Comparison of ENCODE assay signal across 30 cellular contexts in the genomic region with DNA sequence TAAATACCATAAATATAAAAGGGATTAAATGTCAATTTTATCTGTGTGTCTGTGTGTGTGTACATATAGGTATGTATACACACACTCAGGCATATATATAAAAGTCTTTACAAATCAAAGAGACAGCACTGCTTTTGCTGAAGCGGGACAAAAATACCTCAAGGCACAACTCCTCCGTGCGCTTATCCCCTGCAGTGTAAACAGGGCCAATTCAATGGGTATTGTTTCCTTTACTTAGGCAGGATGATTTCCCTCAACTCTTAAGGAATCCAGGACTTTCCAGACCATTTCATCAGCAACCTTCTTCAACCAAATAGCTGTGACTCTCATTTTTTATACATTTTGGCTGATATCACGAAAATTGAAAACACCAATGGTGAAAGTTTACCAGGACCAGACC.
"Had no signal": no experiment of that assay in that cellular context is flagged by ENCODE, and none has a peak within 500 bp of the region (broad histone marks: within the 10 kb centered on the region; RNA-seq: fewer than 3 reads in every experiment).

No MANE protein-coding gene starts in this region.

- H3K36me3 Mint-ChIP-seq: activated naive CD8-positive, alpha-beta T cell treated with anti-CD3 and anti-CD28 coated beads for 36 hours had no signal

- H3K4me2 ChIP-seq: PC-9 had no signal

- H3K4me3 ChIP-seq: K562, PC-9 had no signal

- DNase-seq: activated CD4-positive, alpha-beta T cell treated with anti-CD3 and anti-CD28 coated beads, Interleukin-2, amount 10 ng/mL, durations not matched to agents 24 days and 14 days; activated CD4-positive, alpha-beta T cell treated with anti-CD3 and anti-CD28 coated beads, Interleukin-2, amount 50 U/mL, for 4 hours; activated CD8-positive, alpha-beta T cell treated with anti-CD3 and anti-CD28 coated beads for 36 hours; activated effector memory CD4-positive, alpha-beta T cell treated with anti-CD3 and anti-CD28 coated beads, Interleukin-2, amount 50 U/mL, for 16 hours; activated naive CD4-positive, alpha-beta T cell; activated naive CD4-positive, alpha-beta T cell treated with anti-CD3 and anti-CD28 coated beads, Interleukin-2, amount 50 U/mL, for 16 hours; activated naive CD8-positive, alpha-beta T cell treated with anti-CD3 and anti-CD28 coated beads for 36 hours; activated T-cell treated with anti-CD3 and anti-CD28 coated beads, Interleukin-2, amount 50 U/mL, for 1 hour; activated T-cell treated with anti-CD3 and anti-CD28 coated beads, Interleukin-2, amount 50 U/mL, for 72 hours; amniotic stem cell; aorta; NCI-H1092 treated with DMSO at 0.1 percent for 48 hours; NCI-H1417; NCI-H146; NCI-H187; NCI-H2081; NCI-H226; NCI-H446 treated with DMSO at 0.1 percent for 48 hours; NCI-H524; PC-9; SIG-M5; SW 1271; T-helper 1 cell; T-helper 2 cell; T-helper 9 cell; WERI-Rb-1 had no signal

- H3K4me3 Mint-ChIP-seq: activated CD4-positive, alpha-beta T cell treated with anti-CD3 and anti-CD28 coated beads, Interleukin-2, amount 10 ng/mL, durations not matched to agents 24 days and 14 days; activated CD8-positive, alpha-beta T cell treated with anti-CD3 and anti-CD28 coated beads for 36 hours; activated naive CD8-positive, alpha-beta T cell treated with anti-CD3 and anti-CD28 coated beads for 36 hours; activated T-cell treated with anti-CD3 and anti-CD28 coated beads, Interleukin-2, amount 50 U/mL, for 72 hours; activated T-helper 17 cell treated with anti-CD3 and anti-CD28 coated beads, Interleukin-2, amount 50 U/mL, for 72 hours had no signal

- H3K36me3 ChIP-seq: WERI-Rb-1 had no signal

- H3K27me3 Mint-ChIP-seq: activated CD4-positive, alpha-beta T cell treated with anti-CD3 and anti-CD28 coated beads, Interleukin-2, amount 10 ng/mL, durations not matched to agents 24 days and 14 days; activated CD8-positive, alpha-beta T cell treated with anti-CD3 and anti-CD28 coated beads for 36 hours; activated naive CD8-positive, alpha-beta T cell treated with anti-CD3 and anti-CD28 coated beads for 36 hours; activated T-helper 17 cell treated with anti-CD3 and anti-CD28 coated beads, Interleukin-2, amount 50 U/mL, for 72 hours had no signal

- H3K4me1 Mint-ChIP-seq: activated CD4-positive, alpha-beta T cell treated with anti-CD3 and anti-CD28 coated beads, Interleukin-2, amount 10 ng/mL, durations not matched to agents 24 days and 14 days; activated naive CD8-positive, alpha-beta T cell treated with anti-CD3 and anti-CD28 coated beads for 36 hours; activated T-helper 17 cell treated with anti-CD3 and anti-CD28 coated beads, Interleukin-2, amount 50 U/mL, for 72 hours had no signal

- H2AFZ ChIP-seq: PC-9 had no signal

- ATAC-seq: activated CD8-positive, alpha-beta T cell treated with anti-CD3 and anti-CD28 coated beads for 36 hours; activated T-cell treated with anti-CD3 and anti-CD28 coated beads, Interleukin-2, amount 50 U/mL, for 72 hours; activated T-helper 17 cell treated with anti-CD3 and anti-CD28 coated beads, Interleukin-2, amount 50 U/mL, for 72 hours; K562; Right ventricle myocardium inferior had no signal

- H3K27ac Mint-ChIP-seq: activated CD4-positive, alpha-beta T cell treated with anti-CD3 and anti-CD28 coated beads, Interleukin-2, amount 10 ng/mL, durations not matched to agents 24 days and 14 days; activated CD8-positive, alpha-beta T cell treated with anti-CD3 and anti-CD28 coated beads for 36 hours; activated naive CD8-positive, alpha-beta T cell treated with anti-CD3 and anti-CD28 coated beads for 36 hours; activated T-cell treated with anti-CD3 and anti-CD28 coated beads, Interleukin-2, amount 50 U/mL, for 72 hours; activated T-helper 17 cell treated with anti-CD3 and anti-CD28 coated beads, Interleukin-2, amount 50 U/mL, for 72 hours had no signal

- H3K27ac ChIP-seq: PC-9, RWPE1, WERI-Rb-1 had no signal

- H3K9me3 Mint-ChIP-seq: activated CD4-positive, alpha-beta T cell treated with anti-CD3 and anti-CD28 coated beads, Interleukin-2, amount 10 ng/mL, durations not matched to agents 24 days and 14 days; activated CD8-positive, alpha-beta T cell treated with anti-CD3 and anti-CD28 coated beads for 36 hours; activated naive CD8-positive, alpha-beta T cell treated with anti-CD3 and anti-CD28 coated beads for 36 hours; activated T-cell treated with anti-CD3 and anti-CD28 coated beads, Interleukin-2, amount 50 U/mL, for 72 hours; activated T-helper 17 cell treated with anti-CD3 and anti-CD28 coated beads, Interleukin-2, amount 50 U/mL, for 72 hours had no signal
